8 cellular contexts compared by ENCODE assay signal in genomic region chr3:16906679-16907078, GRCh38. TPM values are rescaled to one million over a fixed set of nuclear protein-coding genes. Genes with fewer than 3 reads are reported as not detected.
DNase-seq lines count a peak whose midpoint lies in the region; ATAC-seq and TF ChIP-seq lines count a peak whose summit lies in the region.

No MANE protein-coding gene starts in this region.

- H3K27ac ChIP-seq in mammary epithelial cell (ENCODE audit: insufficient read depth, low read depth, low read length) (no peak overlapping the region), upper lobe of right lung (no peak overlapping the region)

- no peaks in the 10 kb centered on the region for H4K20me1 ChIP-seq in mammary epithelial cell (ENCODE audit: insufficient read depth, low read length)

- H3K9me3 Mint-ChIP-seq in MCF 10A (ENCODE audit: unreplicated experiment), result no peaks in the 10 kb centered on the region

- POLR2A ChIA-PET in MCF 10A (lab: Yijun Ruan, JAX), result interaction anchor here (0.9 kb wide), 1 partner anchor 13 kb away, joined by 3 read pairs; no protein-coding TSS in a partner anchor

- TF ChIP-seq CTCF in MCF 10A (IDR thresholded peaks at IDR 0.05; ENCODE audit: unreplicated experiment), result no peak
- no peak for TF ChIP-seq CTCF in mammary epithelial cell (conservative IDR thresholded peaks at IDR 0.05 in 1 of 2, IDR thresholded peaks at IDR 0.05 in 1 of 2; ENCODE audit: extremely low read depth in 1 of 2, insufficient read depth in 1 of 2, low read depth in 1 of 2, low read length in 2 of 2)
- TF ChIP-seq CTCF in fibroblast of mammary gland (conservative IDR thresholded peaks at IDR 0.05; ENCODE audit: control insufficient read depth, insufficient read depth, low read depth, low read length), result no peak
- no peak for TF ChIP-seq CTCF in upper lobe of right lung (IDR thresholded peaks at IDR 0.05)

- H3K36me3 Mint-ChIP-seq in MCF 10A (ENCODE audit: insufficient read depth, unreplicated experiment), result no peaks in the 10 kb centered on the region

- H3K4me1 Mint-ChIP-seq in MCF 10A (ENCODE audit: insufficient read depth, unreplicated experiment), result no peaks in the 10 kb centered on the region

- H3K27ac Mint-ChIP-seq in MCF 10A (ENCODE audit: low read depth, unreplicated experiment), result no peak overlapping the region

- peaks cover 54% of the 10 kb centered on the region for H3K27me3 Mint-ChIP-seq in MCF 10A (ENCODE audit: insufficient read depth, unreplicated experiment)

- H3K4me1 ChIP-seq in mammary epithelial cell (ENCODE audit: insufficient read depth, low read length) (no peaks in the 10 kb centered on the region), upper lobe of right lung (peaks cover 22% of the 10 kb centered on the region)

- H3K9ac ChIP-seq in mammary epithelial cell (ENCODE audit: insufficient read depth, low read length), result no peak overlapping the region

- ATAC-seq in upper lobe of right lung, result peak; percentile 44
- no peak for ATAC-seq in GM21360 (IDR thresholded peaks at IDR 0.05; ENCODE audit: unreplicated experiment)

- H3K36me3 ChIP-seq in mammary epithelial cell (ENCODE audit: insufficient read depth, low read length) (no peaks in the 10 kb centered on the region), upper lobe of right lung (no peaks in the 10 kb centered on the region)

- WGBS in mammary epithelial cell (ENCODE audit: low coverage, missing lambda C conversion rate), result 30% methylated on average over 2 of the region's 2 CpGs

- dilution Hi-C loops in mammary epithelial cell (cut with HindIII; ENCODE audit: low sequenced_read_pairs), result no loop called here

- H3K4me2 ChIP-seq in mammary epithelial cell (ENCODE audit: insufficient read depth, low read depth, low read length), result no peak overlapping the region

- BruUV-seq in MCF 10A (replicated peaks; lab: Mats Ljungman, UMichigan) (no TSS peak), mammary epithelial cell (replicated peaks; lab: Mats Ljungman, UMichigan) (no TSS peak)

- intact Hi-C loops in MCF 10A (cut with micrococcal nuclease), result no loop called here
- intact Hi-C loops in mammary epithelial cell (cut with micrococcal nuclease), result no loop called here
- intact Hi-C loops in upper lobe of right lung (cut with DNase I), result no loop called here

- DNase-seq in MCF 10A (ENCODE audit: unreplicated experiment) (peak; percentile 55), mammary epithelial cell (no peak), NCI-H748 (lab: John Stamatoyannopoulos, UW; ENCODE audit: unreplicated experiment) (peak; percentile 65), fibroblast of mammary gland (ENCODE audit: low read depth) (peak; percentile 75), upper lobe of right lung (no peak), islet precursor cell (no peak), Ammon's horn (ENCODE audit: low spot score) (no peak)

- H3K9me3 ChIP-seq in mammary epithelial cell (replicated peaks; ENCODE audit: insufficient read depth, low read length) (no peaks in the 10 kb centered on the region), upper lobe of right lung (no peaks in the 10 kb centered on the region)

- no peaks in the 10 kb centered on the region for H3K79me2 ChIP-seq in mammary epithelial cell (ENCODE audit: insufficient read depth, low read length)

- CTCF ChIA-PET in MCF 10A (lab: Yijun Ruan, JAX), result interaction anchor here (0.6 kb wide), 1 partner anchor 1215 kb away, joined by 4 read pairs; no protein-coding TSS in a partner anchor
- CTCF ChIA-PET in mammary epithelial cell (lab: Charles Lee; ENCODE audit: low non-redundant PET), result no interaction called here

- in situ Hi-C loops in mammary epithelial cell (cut with MboI; ENCODE audit: low sequenced_read_pairs in 2 of 2), result no loop called here

- H3K4me3 ChIP-seq in mammary epithelial cell (replicated peaks in 1 of 3; ENCODE audit: insufficient read depth in 1 of 3, low read depth in 2 of 3, low read length in 3 of 3) (no peak overlapping the region), fibroblast of mammary gland (ENCODE audit: control insufficient read depth, low read depth, low read length) (no peak overlapping the region), upper lobe of right lung (no peak overlapping the region)

- H2AFZ ChIP-seq in mammary epithelial cell (ENCODE audit: low read depth, low read length), result no peak overlapping the region

- no peak overlapping the region for H3K4me3 Mint-ChIP-seq in MCF 10A (ENCODE audit: unreplicated experiment)

- no peaks in the 10 kb centered on the region for H3K27me3 ChIP-seq in mammary epithelial cell (ENCODE audit: insufficient read depth, low read length)
- H3K27me3 ChIP-seq in upper lobe of right lung, result no peaks in the 10 kb centered on the region

RNA-seq across cellular contexts. Expression of gene PLCL2, which starts 21.9 kb away (rescaled TPM):
- 0.17 and 0.51 TPM in 2 replicates for total RNA-seq in MCF 10A (2022)
- under 1 TPM; 0.28 to 0.33 TPM for total RNA-seq in mammary epithelial cell
- polyA plus RNA-seq in mammary epithelial cell, result 0.15 TPM
- not detected for polyA minus RNA-seq in mammary epithelial cell
- total RNA-seq in upper lobe of right lung, result 9.1 TPM

Comparison
In these comparisons a context has a peak if more than half of its experiments do, and no peak if none do; other contexts are left out.
1. DNase-seq: peak in MCF 10A (single experiment), NCI-H748 (single experiment) and fibroblast of mammary gland (single experiment); none in mammary epithelial cell (single experiment), upper lobe of right lung (single experiment), islet precursor cell (single experiment) and Ammon's horn (single experiment).